In the genomic region with DNA sequence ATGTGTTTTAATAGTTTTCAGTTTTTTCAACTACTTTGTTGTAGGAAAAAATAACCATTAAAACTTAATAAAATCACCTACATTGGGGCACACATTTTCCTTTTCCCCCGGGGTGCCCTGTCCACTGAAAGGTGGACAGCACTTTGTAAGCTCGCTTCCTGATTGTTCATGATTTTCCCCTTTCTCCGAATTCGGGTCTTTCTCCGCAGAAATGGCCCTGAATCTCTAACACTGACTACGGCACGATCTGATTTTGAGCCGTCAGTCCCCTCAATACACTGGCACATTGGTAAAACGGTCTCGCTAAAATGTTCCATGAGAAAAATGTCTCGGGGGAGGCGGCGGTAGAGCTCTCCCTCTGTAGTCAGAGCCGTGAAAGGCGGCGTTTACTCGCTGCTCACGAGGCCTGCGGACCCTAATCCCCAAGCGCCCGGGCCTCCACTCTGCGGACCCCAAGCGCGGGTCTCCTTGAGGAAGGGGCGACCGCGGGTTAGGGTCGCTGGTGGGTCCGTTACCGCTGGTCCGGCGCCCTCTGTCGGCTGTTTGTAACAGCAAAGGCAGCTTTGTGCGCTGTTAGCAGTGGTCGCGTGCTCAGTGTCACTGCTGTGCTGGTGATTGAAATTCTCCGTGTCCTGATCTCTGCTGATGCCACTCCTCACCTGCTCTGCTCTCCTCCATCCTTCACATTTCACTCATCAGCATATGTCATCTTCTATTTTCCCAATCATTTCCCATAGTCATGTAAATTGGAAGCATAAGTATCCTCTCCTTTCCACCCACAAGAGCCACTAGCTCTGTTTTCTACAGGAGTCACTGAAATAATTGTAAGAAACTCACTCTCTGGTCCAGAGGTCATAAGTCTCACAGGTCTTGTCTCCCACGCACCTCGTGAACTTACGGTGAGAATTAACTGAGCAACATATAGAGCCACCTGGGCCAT, we compare ENCODE assay signal across 9 cellular contexts. TPM values are rescaled to one million over a fixed set of nuclear protein-coding genes. Genes with fewer than 3 reads are reported as not detected.
DNase-seq lines count a peak whose midpoint lies in the region; ATAC-seq, FAIRE-seq and TF ChIP-seq lines count a peak whose summit lies in the region.
"Had no signal": no experiment of that assay in that cellular context is flagged by ENCODE, and none has a peak within 500 bp of the region (broad histone marks: within the 10 kb centered on the region; RNA-seq: fewer than 3 reads in every experiment).

No MANE protein-coding gene starts in this region.

- no peaks in the 10 kb centered on the region for H3K79me2 ChIP-seq in GM12878 (ENCODE audit: control insufficient read depth, insufficient read depth, low read length)

- WGBS in GM12878 (ENCODE audit: insufficient coverage, insufficient replicate concordance, low lambda C conversion rate, missing lambda C conversion rate), result 25% methylated on average over 40 of the region's 40 CpGs

- peaks cover 10% of the 10 kb centered on the region for H3K4me1 Mint-ChIP-seq in T-helper 17 cell

- CTCF ChIA-PET in GM12878 (lab: Yijun Ruan, JAX), result interaction anchor here (0.6 to 10.0 kb wide), 37 partner anchors 9 to 1459 kb away, joined by 3 to 256 read pairs (median 4); a partner anchor contains a TSS

- H3K4me3 Mint-ChIP-seq in T-helper 17 cell, result peak overlapping the region; percentile 83

- no peak overlapping the region for H3K27ac ChIP-seq in GM12878 (ENCODE audit: control insufficient read depth, insufficient read depth)

- no TSS peak for BruUV-seq in GM12878 (replicated peaks; lab: Mats Ljungman, UMichigan)

- in situ Hi-C loops in GM12878 (cut with MboI), result no loop called here

- peak; percentile 71 to 88 (median 85) for TF ChIP-seq CTCF in GM12878 (IDR thresholded peaks at IDR 0.05 in 2 of 3, conservative IDR thresholded peaks at IDR 0.05 in 1 of 3; ENCODE audit: control insufficient read depth in 2 of 3, extremely low read depth in 1 of 3, insufficient read depth in 1 of 3, low read depth in 3 of 3, low read length in 3 of 3)

- POLR2A ChIA-PET in GM12878 (lab: Charles Lee), result interaction anchor here (0.7 to 1.3 kb wide), 2 partner anchors 61 to 67 kb away, joined by 3 to 7 read pairs; a partner anchor contains a TSS

- RAD21 ChIA-PET in GM12878 (lab: Charles Lee; ENCODE audit: unreplicated experiment), result interaction anchor here (0.6 to 3.9 kb wide), 17 partner anchors 11 to 143 kb away, joined by 3 to 86 read pairs (median 4); a partner anchor contains a TSS

- H3K9me3 ChIP-seq in T-helper 17 cell (ENCODE audit: control insufficient read depth, low read length, poor library complexity, severe bottlenecking), result no peaks in the 10 kb centered on the region
- no peaks in the 10 kb centered on the region for H3K9me3 ChIP-seq in GM12878 (replicated peaks; ENCODE audit: control insufficient read depth, insufficient read depth, low read length)

- no peak overlapping the region for H3K27ac Mint-ChIP-seq in T-helper 17 cell

- peak; percentile 40 for DNase-seq in AG20443 (ENCODE audit: low spot score)
- DNase-seq in T-helper 17 cell, result peak; percentile 33 to 45 (median 43)
- DNase-seq in GM12878 (ENCODE audit: low read depth, low spot score), result no peak
- DNase-seq in inferior parietal cortex (ENCODE audit: extremely low spot score), result peak; percentile 60
- peak in 2 of 3 donors; percentile 41 to 43 for DNase-seq in stimulated activated CD4-positive, alpha-beta T cell treated with anti-CD3 and anti-CD28 coated beads, Interleukin-12 subunit alpha, Interleukin-12 subunit beta, amount 100 ng/mL, for 48 hours (ENCODE audit: low read depth in 2 of 3, low spot score in 1 of 3)
- no peak for DNase-seq in mesenteric fat pad (ENCODE audit: low spot score)

- H3K36me3 Mint-ChIP-seq in T-helper 17 cell (ENCODE audit: low read depth), result peaks cover 2% of the 10 kb centered on the region

- FAIRE-seq in GM12878 (lab: Jason Lieb, UNC), result peak; percentile 85
- FAIRE-seq: K562 had no signal

- SMC1A ChIA-PET in GM12878 (lab: Charles Lee; ENCODE audit: uncharacterized antibody, unreplicated experiment), result interaction anchor here (0.7 to 10.4 kb wide), 22 partner anchors 9 to 364 kb away, joined by 3 to 205 read pairs (median 4); a partner anchor contains a TSS

- peak overlapping the region; percentile 89 for H3K4me2 ChIP-seq in GM12878 (ENCODE audit: control insufficient read depth, insufficient read depth)

- H4K20me1 ChIP-seq in GM12878 (ENCODE audit: control insufficient read depth, insufficient read depth), result no peaks in the 10 kb centered on the region

- TF ChIP-seq RAD21 in GM12878 (IDR thresholded peaks at IDR 0.05; ENCODE audit: insufficient read depth, low read depth, low read length), result peak; percentile 57

- peak overlapping the region; percentile 48 for H3K9ac ChIP-seq in GM12878 (ENCODE audit: control insufficient read depth, insufficient read depth, low read length)

- intact Hi-C loops in GM12878 (cut with micrococcal nuclease; ENCODE audit: unreplicated experiment), result loop anchor here (1.0 kb wide), 1 partner anchor 70 kb away; no protein-coding TSS in a partner anchor

- H3K4me3 ChIP-seq in GM12878, result peak overlapping the region; percentile 68
- H3K4me3 ChIP-seq: K562 had no signal

- peaks cover 3% of the 10 kb centered on the region; the same call in 1 of the 2 replicates for H3K4me1 ChIP-seq in GM12878 (ENCODE audit: control insufficient read depth, insufficient read depth, low read length)

- H3K27me3 ChIP-seq in GM12878 (replicated peaks in 1 of 2; ENCODE audit: control insufficient read depth in 2 of 2, insufficient read depth in 2 of 2, low read length in 1 of 2), result no peaks in the 10 kb centered on the region

- ATAC-seq in GM18870 (IDR thresholded peaks at IDR 0.05; ENCODE audit: unreplicated experiment), result peak; percentile 47
- ATAC-seq in HG03175 (IDR thresholded peaks at IDR 0.05; ENCODE audit: unreplicated experiment), result peak; percentile 67
- peak; percentile 79 for ATAC-seq in T-helper 17 cell
- ATAC-seq in GM12878, result peak; percentile 82
- ATAC-seq: K562 had no signal

- no peaks in the 10 kb centered on the region for H3K36me3 ChIP-seq in GM12878 (ENCODE audit: control insufficient read depth in 2 of 2, insufficient read depth in 2 of 2, low read length in 1 of 2)

- no peak for TF ChIP-seq EP300 in GM12878 (IDR thresholded peaks at IDR 0.05; ENCODE audit: borderline replicate concordance in 1 of 2, control insufficient read depth in 1 of 2, low read depth in 2 of 2, low read length in 2 of 2)

- peaks cover 79% of the 10 kb centered on the region for H3K27me3 Mint-ChIP-seq in T-helper 17 cell

- no peak for TF ChIP-seq POLR2A in GM12878 (IDR thresholded peaks at IDR 0.05; ENCODE audit: low read depth, low read length)

- H2AFZ ChIP-seq in GM12878 (ENCODE audit: control insufficient read depth, low read depth, low read length), result peak overlapping the region; percentile 90

RNA-seq across cellular contexts. Expression of a gene that starts 10.8 kb away (rescaled TPM):
- total RNA-seq in T-helper 17 cell, result not detected
- total RNA-seq in GM12878 (2013; cell fraction: nucleolus; rRNA removed), result 5.9 and 6.9 TPM in 2 replicates
- total RNA-seq in GM12878 (2014; rRNA removed), result 0.33 and 0.73 TPM in 2 replicates
- total RNA-seq in GM12878 (2014; rRNA removed; fragmentation: Illumina TruSeq; extraction: Trizol), result 0.31 and 0.46 TPM in 2 replicates
- 0.26 TPM in 1 of 2 replicates, not detected in the other for total RNA-seq in GM12878 (2021)
- polyA plus RNA-seq in GM12878 (2011; ENCODE audit: low read depth), result not detected
- polyA plus RNA-seq in GM12878 (2011; rRNA removed), result 2.8 and 3.7 TPM in 2 replicates
- 1.2 and 2.1 TPM in 2 replicates for polyA plus RNA-seq in GM12878 (2011; cell fraction: cytosol; rRNA removed)
- polyA plus RNA-seq in GM12878 (2011; cell fraction: nucleus; rRNA removed), result 2.0 and 3.0 TPM in 2 replicates
- polyA plus RNA-seq in GM12878 (2012), result 0.23 and 0.36 TPM in 2 replicates
- 0.43 and 1.1 TPM in 2 replicates for polyA plus RNA-seq in GM12878 (2014; fragmentation: Illumina TruSeq; extraction: Trizol)
- polyA plus RNA-seq in GM12878 (2014; fragmentation: Nextera tagmentation; extraction: Ambion mirVana), result 1 to 10 TPM; 1.3 to 1.8 TPM
- polyA plus RNA-seq in GM12878 (2014; rRNA removed), result 0.06 and 0.59 TPM in 2 replicates
- not detected for polyA plus RNA-seq in GM12878 (2016; fragmentation: Nextera tagmentation; extraction: Ambion mirVana)
- 3.3 and 3.8 TPM in 2 replicates for polyA minus RNA-seq in GM12878 (2011; rRNA and poly(A)+ RNA removed)
- polyA minus RNA-seq in GM12878 (2011; cell fraction: cytosol; rRNA and poly(A)+ RNA removed), result not detected in 2 replicates
- polyA minus RNA-seq in GM12878 (2011; cell fraction: nucleus; rRNA and poly(A)+ RNA removed), result 2.6 and 3.0 TPM in 2 replicates
- not detected for total RNA-seq in mesenteric fat pad
- total RNA-seq: K562 had no signal
- polyA plus RNA-seq: K562 had no signal

RNA-seq across cellular contexts. Expression of a gene that starts 12.9 kb away (rescaled TPM):
- not detected for total RNA-seq in T-helper 17 cell
- not detected in 2 replicates for total RNA-seq in GM12878 (2013; cell fraction: nucleolus; rRNA removed)
- total RNA-seq in GM12878 (2014; rRNA removed), result not detected in 2 replicates
- total RNA-seq in GM12878 (2014; rRNA removed; fragmentation: Illumina TruSeq; extraction: Trizol), result not detected in 2 replicates
- total RNA-seq in GM12878 (2021), result not detected in 2 replicates
- polyA plus RNA-seq in GM12878 (2011; ENCODE audit: low read depth), result not detected
- polyA plus RNA-seq in GM12878 (2011; rRNA removed), result not detected in 2 replicates
- not detected in 2 replicates for polyA plus RNA-seq in GM12878 (2011; cell fraction: cytosol; rRNA removed)
- polyA plus RNA-seq in GM12878 (2011; cell fraction: nucleus; rRNA removed), result not detected in 2 replicates
- polyA plus RNA-seq in GM12878 (2012), result not detected in 2 replicates
- polyA plus RNA-seq in GM12878 (2014; fragmentation: Illumina TruSeq; extraction: Trizol), result not detected in 2 replicates
- not detected for polyA plus RNA-seq in GM12878 (2014; fragmentation: Nextera tagmentation; extraction: Ambion mirVana)
- polyA plus RNA-seq in GM12878 (2014; rRNA removed), result not detected in 2 replicates
- polyA plus RNA-seq in GM12878 (2016; fragmentation: Nextera tagmentation; extraction: Ambion mirVana), result not detected
- not detected in 2 replicates for polyA minus RNA-seq in GM12878 (2011; rRNA and poly(A)+ RNA removed)
- not detected in 2 replicates for polyA minus RNA-seq in GM12878 (2011; cell fraction: cytosol; rRNA and poly(A)+ RNA removed)
- not detected in 2 replicates for polyA minus RNA-seq in GM12878 (2011; cell fraction: nucleus; rRNA and poly(A)+ RNA removed)
- not detected for total RNA-seq in mesenteric fat pad
- total RNA-seq: K562 had no signal
- polyA plus RNA-seq: K562 had no signal

RNA-seq across cellular contexts. Expression of a gene that starts 28.2 kb away (rescaled TPM):
- total RNA-seq in T-helper 17 cell, result not detected
- total RNA-seq in GM12878 (2013; cell fraction: nucleolus; rRNA removed), result 4.9 and 6.9 TPM in 2 replicates
- total RNA-seq in GM12878 (2014; rRNA removed), result not detected in 2 replicates
- not detected in 2 replicates for total RNA-seq in GM12878 (2014; rRNA removed; fragmentation: Illumina TruSeq; extraction: Trizol)
- not detected in 2 replicates for total RNA-seq in GM12878 (2021)
- not detected for polyA plus RNA-seq in GM12878 (2011; ENCODE audit: low read depth)
- 0.06 TPM in 1 of 2 replicates, not detected in the other for polyA plus RNA-seq in GM12878 (2011; rRNA removed)
- not detected in 2 replicates for polyA plus RNA-seq in GM12878 (2011; cell fraction: cytosol; rRNA removed)
- polyA plus RNA-seq in GM12878 (2011; cell fraction: nucleus; rRNA removed), result 0.38 and 1.4 TPM in 2 replicates
- polyA plus RNA-seq in GM12878 (2012), result not detected in 2 replicates
- polyA plus RNA-seq in GM12878 (2014; fragmentation: Illumina TruSeq; extraction: Trizol), result not detected in 2 replicates
- polyA plus RNA-seq in GM12878 (2014; fragmentation: Nextera tagmentation; extraction: Ambion mirVana), result not detected
- not detected in 2 replicates for polyA plus RNA-seq in GM12878 (2014; rRNA removed)
- not detected for polyA plus RNA-seq in GM12878 (2016; fragmentation: Nextera tagmentation; extraction: Ambion mirVana)
- 0.37 TPM in 1 of 2 replicates, not detected in the other for polyA minus RNA-seq in GM12878 (2011; rRNA and poly(A)+ RNA removed)
- polyA minus RNA-seq in GM12878 (2011; cell fraction: cytosol; rRNA and poly(A)+ RNA removed), result not detected in 2 replicates
- polyA minus RNA-seq in GM12878 (2011; cell fraction: nucleus; rRNA and poly(A)+ RNA removed), result 0.60 TPM in 1 of 2 replicates, not detected in the other
- total RNA-seq in mesenteric fat pad, result not detected
- total RNA-seq: K562 had no signal
- polyA plus RNA-seq: K562 had no signal

RNA-seq across cellular contexts. Expression of a gene that starts 44.2 kb away (rescaled TPM):
- not detected for total RNA-seq in T-helper 17 cell
- not detected in 2 replicates for total RNA-seq in GM12878 (2013; cell fraction: nucleolus; rRNA removed)
- not detected in 2 replicates for total RNA-seq in GM12878 (2014; rRNA removed)
- not detected in 2 replicates for total RNA-seq in GM12878 (2014; rRNA removed; fragmentation: Illumina TruSeq; extraction: Trizol)
- not detected in 2 replicates for total RNA-seq in GM12878 (2021)
- polyA plus RNA-seq in GM12878 (2011; ENCODE audit: low read depth), result not detected
- polyA plus RNA-seq in GM12878 (2011; rRNA removed), result not detected in 2 replicates
- polyA plus RNA-seq in GM12878 (2011; cell fraction: cytosol; rRNA removed), result not detected in 2 replicates
- polyA plus RNA-seq in GM12878 (2011; cell fraction: nucleus; rRNA removed), result not detected in 2 replicates
- not detected in 2 replicates for polyA plus RNA-seq in GM12878 (2012)
- polyA plus RNA-seq in GM12878 (2014; fragmentation: Illumina TruSeq; extraction: Trizol), result not detected in 2 replicates
- polyA plus RNA-seq in GM12878 (2014; fragmentation: Nextera tagmentation; extraction: Ambion mirVana), result not detected
- polyA plus RNA-seq in GM12878 (2014; rRNA removed), result not detected in 2 replicates
- polyA plus RNA-seq in GM12878 (2016; fragmentation: Nextera tagmentation; extraction: Ambion mirVana), result not detected
- polyA minus RNA-seq in GM12878 (2011; rRNA and poly(A)+ RNA removed), result not detected in 2 replicates
- not detected in 2 replicates for polyA minus RNA-seq in GM12878 (2011; cell fraction: cytosol; rRNA and poly(A)+ RNA removed)
- 0.57 TPM in 1 of 2 replicates, not detected in the other for polyA minus RNA-seq in GM12878 (2011; cell fraction: nucleus; rRNA and poly(A)+ RNA removed)
- total RNA-seq in mesenteric fat pad, result not detected
- total RNA-seq: K562 had no signal
- polyA plus RNA-seq: K562 had no signal

RNA-seq across cellular contexts. Expression of a gene that starts 45.4 kb away (rescaled TPM):
- total RNA-seq in T-helper 17 cell, result not detected
- 1.2 and 2.0 TPM in 2 replicates for total RNA-seq in GM12878 (2013; cell fraction: nucleolus; rRNA removed)
- total RNA-seq in GM12878 (2014; rRNA removed), result 0.22 TPM in 1 of 2 replicates, not detected in the other
- not detected in 2 replicates for total RNA-seq in GM12878 (2014; rRNA removed; fragmentation: Illumina TruSeq; extraction: Trizol)
- total RNA-seq in GM12878 (2021), result not detected in 2 replicates
- not detected for polyA plus RNA-seq in GM12878 (2011; ENCODE audit: low read depth)
- polyA plus RNA-seq in GM12878 (2011; rRNA removed), result 0.04 and 0.14 TPM in 2 replicates
- not detected in 2 replicates for polyA plus RNA-seq in GM12878 (2011; cell fraction: cytosol; rRNA removed)
- 0.25 and 0.39 TPM in 2 replicates for polyA plus RNA-seq in GM12878 (2011; cell fraction: nucleus; rRNA removed)
- polyA plus RNA-seq in GM12878 (2012), result not detected in 2 replicates
- polyA plus RNA-seq in GM12878 (2014; fragmentation: Illumina TruSeq; extraction: Trizol), result not detected in 2 replicates
- polyA plus RNA-seq in GM12878 (2014; fragmentation: Nextera tagmentation; extraction: Ambion mirVana), result not detected
- polyA plus RNA-seq in GM12878 (2014; rRNA removed), result not detected in 2 replicates
- polyA plus RNA-seq in GM12878 (2016; fragmentation: Nextera tagmentation; extraction: Ambion mirVana), result not detected
- polyA minus RNA-seq in GM12878 (2011; rRNA and poly(A)+ RNA removed), result not detected in 2 replicates
- not detected in 2 replicates for polyA minus RNA-seq in GM12878 (2011; cell fraction: cytosol; rRNA and poly(A)+ RNA removed)
- 0.36 TPM in 1 of 2 replicates, not detected in the other for polyA minus RNA-seq in GM12878 (2011; cell fraction: nucleus; rRNA and poly(A)+ RNA removed)
- total RNA-seq in mesenteric fat pad, result not detected
- total RNA-seq: K562 had no signal
- polyA plus RNA-seq: K562 had no signal

Comparison
In these comparisons a context has a peak if more than half of its experiments do, and no peak if none do; other contexts are left out.
1. DNase-seq: peak in AG20443 (single experiment), T-helper 17 cell (3 of 3), inferior parietal cortex (single experiment) and stimulated activated CD4-positive, alpha-beta T cell treated with anti-CD3 and anti-CD28 coated beads, Interleukin-12 subunit alpha, Interleukin-12 subunit beta, amount 100 ng/mL, for 48 hours (2 of 3); none in GM12878 (single experiment) and mesenteric fat pad (single experiment).
2. Peak in every context shown above with its lines, with median percentiles within 50 percentile points of each other: ATAC-seq.